8 cellular contexts compared by ENCODE assay signal in the genomic region with DNA sequence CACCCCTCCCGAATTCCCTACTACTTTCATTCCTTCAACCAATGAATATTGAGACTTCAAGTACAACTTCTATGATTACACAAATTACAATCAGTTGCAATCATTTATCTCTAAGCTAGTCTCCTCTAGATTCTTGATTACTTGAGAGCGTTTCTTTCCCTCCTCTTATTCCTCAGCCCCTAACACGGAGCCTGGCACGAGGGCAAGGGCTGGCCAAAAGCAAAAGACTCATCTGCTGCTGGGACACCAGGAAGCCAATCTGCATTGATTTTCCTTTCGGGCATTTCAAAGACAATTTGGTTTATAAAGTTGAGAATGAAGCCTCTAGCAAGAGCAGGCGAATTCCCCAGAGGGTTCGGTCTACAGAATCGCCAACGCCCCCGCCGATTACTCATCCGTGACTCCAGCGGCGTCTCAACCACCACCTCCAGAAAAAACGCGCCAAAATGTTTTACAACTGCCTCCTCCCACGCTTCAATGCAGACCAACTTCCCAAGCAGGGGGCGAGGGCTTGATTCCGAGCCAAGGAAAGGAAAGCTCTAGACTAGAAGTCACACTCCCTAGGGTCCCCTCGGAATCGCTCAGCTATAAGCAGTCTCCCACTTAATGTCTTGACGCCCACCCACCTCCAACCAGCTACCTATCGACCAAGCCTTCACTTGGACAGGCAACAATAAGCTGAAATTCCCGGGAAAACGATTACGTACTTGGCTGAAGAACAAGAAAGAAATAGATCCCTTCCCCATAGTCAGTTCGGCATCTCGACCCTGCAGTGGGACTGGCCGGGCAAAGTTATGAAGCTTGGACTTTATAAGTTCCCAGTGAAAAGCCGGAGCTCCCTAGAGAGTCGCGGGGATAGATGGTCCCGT. TPM values are rescaled to one million over a fixed set of nuclear protein-coding genes. Genes with fewer than 3 reads are reported as not detected.
DNase-seq lines count a peak whose midpoint lies in the region; ATAC-seq lines count a peak whose summit lies in the region.

No MANE protein-coding gene starts in this region.

- H3K27me3 Mint-ChIP-seq in activated naive CD8-positive, alpha-beta T cell treated with anti-CD3 and anti-CD28 coated beads for 36 hours: peaks cover 84% of the 10 kb centered on the region

- peaks cover 9% of the 10 kb centered on the region for H3K9me3 Mint-ChIP-seq in activated naive CD8-positive, alpha-beta T cell treated with anti-CD3 and anti-CD28 coated beads for 36 hours

- H3K27me3 ChIP-seq in HUES48 (ENCODE audit: control insufficient read depth, insufficient read depth, low read length) (peaks cover 62% of the 10 kb centered on the region), mucosa of stomach (ENCODE audit: control insufficient read depth, insufficient read depth, low read length) (peaks cover 38% of the 10 kb centered on the region)

- H3K27ac ChIP-seq in HUES48 (ENCODE audit: low read depth, low read length): peak overlapping the region; percentile 56

- H3K36me3 Mint-ChIP-seq in activated naive CD8-positive, alpha-beta T cell treated with anti-CD3 and anti-CD28 coated beads for 36 hours: no peaks in the 10 kb centered on the region

- no peak overlapping the region for H3K27ac Mint-ChIP-seq in activated naive CD8-positive, alpha-beta T cell treated with anti-CD3 and anti-CD28 coated beads for 36 hours

- H3K9ac ChIP-seq in HUES48 (ENCODE audit: low read depth, low read length): 0 out of 2 replicates have a peak overlapping the region, but pooled peaks have one; percentile 38
- H3K9ac ChIP-seq in mucosa of stomach (ENCODE audit: low read length): peak overlapping the region; percentile 11

- no peak for ATAC-seq in HG03457 (IDR thresholded peaks at IDR 0.05; ENCODE audit: unreplicated experiment)
- no peak for ATAC-seq in GM19463 (IDR thresholded peaks at IDR 0.05; ENCODE audit: unreplicated experiment)

- in situ Hi-C loops in KBM-7 (cut with MboI; ENCODE audit: low pct_unique_long_range_greater_than_20kb, low sequenced_read_pairs): no loop called here

- DNase-seq in COLO829 (ENCODE audit: low spot score) (peak; percentile 13), D341Med (ENCODE audit: low spot score) (no peak), KBM-7 (no peak)
- peak; percentile 22 for DNase-seq in activated naive CD8-positive, alpha-beta T cell treated with anti-CD3 and anti-CD28 coated beads for 36 hours

- H3K9me3 ChIP-seq in HUES48 (ENCODE audit: control insufficient read depth, insufficient read depth, low read length): no peaks in the 10 kb centered on the region
- H3K9me3 ChIP-seq in mucosa of stomach (ENCODE audit: control insufficient read depth, low read length): no peaks in the 10 kb centered on the region

- no peak overlapping the region for H3K4me3 Mint-ChIP-seq in activated naive CD8-positive, alpha-beta T cell treated with anti-CD3 and anti-CD28 coated beads for 36 hours

- H3K4me1 ChIP-seq in HUES48 (ENCODE audit: control insufficient read depth, insufficient read depth, low read length) (peaks cover 18% of the 10 kb centered on the region), mucosa of stomach (ENCODE audit: control insufficient read depth, insufficient read depth, low read length) (no peaks in the 10 kb centered on the region)

- H3K36me3 ChIP-seq in HUES48 (ENCODE audit: control insufficient read depth, insufficient read depth, low read length) (no peaks in the 10 kb centered on the region), mucosa of stomach (ENCODE audit: control insufficient read depth, insufficient read depth, low read length) (no peaks in the 10 kb centered on the region)

- H3K4me3 ChIP-seq in HUES48 (ENCODE audit: low read depth, low read length) (peak overlapping the region; percentile 81), mucosa of stomach (ENCODE audit: low read length) (no peak overlapping the region)

- H3K4me1 Mint-ChIP-seq in activated naive CD8-positive, alpha-beta T cell treated with anti-CD3 and anti-CD28 coated beads for 36 hours: peaks cover 15% of the 10 kb centered on the region

RNA-seq across cellular contexts. Expression of a gene that starts 1.4 kb away (rescaled TPM):
- total RNA-seq in activated naive CD8-positive, alpha-beta T cell treated with anti-CD3 and anti-CD28 coated beads for 36 hours: not detected

Comparison
In these comparisons a context has a peak if more than half of its experiments do, and no peak if none do; other contexts are left out.
1. DNase-seq: peak in COLO829 (single experiment) and activated naive CD8-positive, alpha-beta T cell treated with anti-CD3 and anti-CD28 coated beads for 36 hours (single experiment); none in D341Med (single experiment) and KBM-7 (single experiment).